In the genomic region with DNA sequence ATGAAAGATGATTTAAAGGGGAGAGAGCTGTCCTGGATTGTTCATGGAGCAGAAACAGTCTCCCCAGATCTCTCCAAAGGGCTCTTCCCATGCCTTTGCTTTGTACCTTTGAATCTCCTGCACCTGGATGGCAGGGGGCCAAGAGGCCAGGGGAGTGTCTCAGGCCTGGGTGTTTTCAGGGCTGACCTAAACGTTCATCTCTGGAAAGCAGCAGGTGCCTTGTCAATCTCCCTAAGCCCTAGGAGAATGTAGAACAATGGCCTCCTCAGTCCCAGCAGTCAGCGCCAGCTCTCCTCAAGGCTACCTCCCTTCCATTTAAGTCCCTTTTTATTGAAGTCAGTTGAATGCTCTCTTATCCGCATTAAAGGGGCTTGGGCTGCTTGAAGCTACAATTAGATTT, we compare ENCODE assay signal across 1 cellular context.
TF ChIP-seq lines count a peak whose summit lies in the region.

No MANE protein-coding gene starts in this region.

TF ChIP-seq in HCT116, 20 proteins besides CTCF, POLR2A, EP300 and RAD21 (continued from another document):
- TF ChIP-seq, protein P1, sequence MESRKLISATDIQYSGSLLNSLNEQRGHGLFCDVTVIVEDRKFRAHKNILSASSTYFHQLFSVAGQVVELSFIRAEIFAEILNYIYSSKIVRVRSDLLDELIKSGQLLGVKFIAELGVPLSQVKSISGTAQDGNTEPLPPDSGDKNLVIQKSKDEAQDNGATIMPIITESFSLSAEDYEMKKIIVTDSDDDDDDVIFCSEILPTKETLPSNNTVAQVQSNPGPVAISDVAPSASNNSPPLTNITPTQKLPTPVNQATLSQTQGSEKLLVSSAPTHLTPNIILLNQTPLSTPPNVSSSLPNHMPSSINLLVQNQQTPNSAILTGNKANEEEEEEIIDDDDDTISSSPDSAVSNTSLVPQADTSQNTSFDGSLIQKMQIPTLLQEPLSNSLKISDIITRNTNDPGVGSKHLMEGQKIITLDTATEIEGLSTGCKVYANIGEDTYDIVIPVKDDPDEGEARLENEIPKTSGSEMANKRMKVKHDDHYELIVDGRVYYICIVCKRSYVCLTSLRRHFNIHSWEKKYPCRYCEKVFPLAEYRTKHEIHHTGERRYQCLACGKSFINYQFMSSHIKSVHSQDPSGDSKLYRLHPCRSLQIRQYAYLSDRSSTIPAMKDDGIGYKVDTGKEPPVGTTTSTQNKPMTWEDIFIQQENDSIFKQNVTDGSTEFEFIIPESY (IDR thresholded peaks at IDR 0.05; ENCODE audit: extremely low read depth, insufficient replicate concordance, low read length) = no peak
